In the genomic region with DNA sequence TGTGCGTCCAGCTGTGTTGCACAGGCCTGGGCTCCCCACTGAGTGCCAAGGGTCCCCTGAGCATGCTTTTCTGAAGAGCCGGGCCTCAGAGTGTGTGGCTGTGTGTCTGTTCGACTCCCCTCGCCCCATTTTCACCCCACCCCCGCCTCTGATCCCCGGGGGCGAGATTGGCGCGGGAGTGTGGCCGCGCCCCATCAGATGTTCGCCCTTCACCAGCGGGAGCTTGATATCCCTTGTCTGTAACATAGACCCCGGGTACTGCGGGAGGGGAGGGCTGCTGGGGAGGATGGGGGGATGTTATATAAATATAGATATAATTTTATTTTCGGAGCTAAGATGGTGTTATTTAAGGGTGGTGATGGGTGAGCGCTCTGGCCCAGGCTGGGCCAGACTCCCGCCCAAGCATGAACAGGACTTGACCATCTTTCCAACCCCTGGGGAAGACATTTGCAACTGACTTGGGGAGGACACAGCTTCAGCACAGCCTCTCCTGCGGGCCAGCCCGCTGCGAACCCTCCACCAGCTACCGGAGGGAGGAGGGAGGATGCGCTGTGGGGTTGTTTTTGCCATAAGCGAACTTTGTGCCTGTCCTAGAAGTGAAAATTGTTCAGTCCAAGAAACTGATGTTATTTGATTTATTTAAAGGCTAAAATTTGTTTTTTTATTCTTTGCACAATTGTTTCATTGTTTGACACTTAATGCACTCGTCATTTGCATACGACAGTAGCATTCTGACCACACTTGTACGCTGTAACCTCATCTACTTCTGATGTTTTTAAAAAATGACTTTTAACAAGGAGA, we compare ENCODE assay signal across 8 cellular contexts. TPM values are rescaled to one million over a fixed set of nuclear protein-coding genes. Genes with fewer than 3 reads are reported as not detected.
A peak's percentile ranks its signal among the peaks of the same experiment; 100 is the strongest.
DNase-seq lines count a peak whose midpoint lies in the region; ATAC-seq and TF ChIP-seq lines count a peak whose summit lies in the region.

No MANE protein-coding gene starts in this region.

- TF ChIP-seq CTCF in GM12864 (IDR thresholded peaks at IDR 0.05; ENCODE audit: low read depth, low read length, missing control alignments) (no peak), foreskin fibroblast (IDR thresholded peaks at IDR 0.05; ENCODE audit: low read depth, low read length) (no peak), osteocyte (IDR thresholded peaks at IDR 0.05) (no peak)

- H3K4me1 Mint-ChIP-seq in T-cell (peaks cover 0 to 12% (median 2%) of the 10 kb centered on the region in 3 donors), osteocyte (ENCODE audit: unreplicated experiment) (peaks cover 51% of the 10 kb centered on the region)

- H3K4me3 ChIP-seq in GM12864 (ENCODE audit: low read depth, low read length) (peak overlapping the region; percentile 77), foreskin fibroblast (ENCODE audit: low read depth in 1 of 2, low read length in 2 of 2) (peak overlapping the region; percentile 77 to 89)

- H3K27me3 Mint-ChIP-seq in T-cell (peaks cover 8 to 35% of the 10 kb centered on the region in 2 donors), osteocyte (ENCODE audit: unreplicated experiment) (no peaks in the 10 kb centered on the region)

- DNase-seq in GM12864 (ENCODE audit: low read depth) (no peak), T-cell (no peak), foreskin fibroblast (peak in 1 of 2 donors; percentile 54), osteocyte (ENCODE audit: extremely low spot score, unreplicated experiment) (no peak), CD1c-positive myeloid dendritic cell (ENCODE audit: extremely low spot score) (no peak), NCI-H2107 treated with DMSO at 0.1 percent for 48 hours (lab: John Stamatoyannopoulos, UW; ENCODE audit: unreplicated experiment) (no peak)

- CTCF ChIA-PET in T-cell (lab: Charles Lee), result interaction anchor here (1.0 to 1.9 kb wide), 3 partner anchors 37 to 202 kb away, joined by 8 to 20 read pairs (median 18); a partner anchor contains a TSS

- ATAC-seq in T-cell (replicated peaks in 1 of 4) (no peak), GM21367 (IDR thresholded peaks at IDR 0.05; ENCODE audit: unreplicated experiment) (no peak), GM19467 (IDR thresholded peaks at IDR 0.05; ENCODE audit: unreplicated experiment) (no peak)

- H3K9me3 Mint-ChIP-seq in T-cell (no peaks in the 10 kb centered on the region), osteocyte (ENCODE audit: unreplicated experiment) (no peaks in the 10 kb centered on the region)

- POLR2A ChIA-PET in T-cell (lab: Charles Lee), result interaction anchor here (0.6 to 2.0 kb wide), 2 partner anchors 90 to 203 kb away, joined by 6 to 22 read pairs; a partner anchor contains a TSS

- H3K4me3 Mint-ChIP-seq in T-cell (peak overlapping the region; percentile 76 to 81 (median 78)), osteocyte (ENCODE audit: unreplicated experiment) (peak overlapping the region; percentile 91)

- H3K27ac Mint-ChIP-seq in T-cell, result no peak overlapping the region
- peak overlapping the region; percentile 94 for H3K27ac Mint-ChIP-seq in osteocyte (ENCODE audit: unreplicated experiment)

- H3K36me3 Mint-ChIP-seq in T-cell (no peaks in the 10 kb centered on the region), osteocyte (ENCODE audit: unreplicated experiment) (peaks cover 13% of the 10 kb centered on the region)

RNA-seq across cellular contexts. Expression of a gene that starts 1.6 kb away (rescaled TPM):
- total RNA-seq in T-cell, result 10 to 100 TPM; 11.4 to 42.4 (median 14.7) TPM
- total RNA-seq in osteocyte, result 141 and 160 TPM in 2 replicates
